ENCODE assay signal across 6 cellular contexts in the genomic region with DNA sequence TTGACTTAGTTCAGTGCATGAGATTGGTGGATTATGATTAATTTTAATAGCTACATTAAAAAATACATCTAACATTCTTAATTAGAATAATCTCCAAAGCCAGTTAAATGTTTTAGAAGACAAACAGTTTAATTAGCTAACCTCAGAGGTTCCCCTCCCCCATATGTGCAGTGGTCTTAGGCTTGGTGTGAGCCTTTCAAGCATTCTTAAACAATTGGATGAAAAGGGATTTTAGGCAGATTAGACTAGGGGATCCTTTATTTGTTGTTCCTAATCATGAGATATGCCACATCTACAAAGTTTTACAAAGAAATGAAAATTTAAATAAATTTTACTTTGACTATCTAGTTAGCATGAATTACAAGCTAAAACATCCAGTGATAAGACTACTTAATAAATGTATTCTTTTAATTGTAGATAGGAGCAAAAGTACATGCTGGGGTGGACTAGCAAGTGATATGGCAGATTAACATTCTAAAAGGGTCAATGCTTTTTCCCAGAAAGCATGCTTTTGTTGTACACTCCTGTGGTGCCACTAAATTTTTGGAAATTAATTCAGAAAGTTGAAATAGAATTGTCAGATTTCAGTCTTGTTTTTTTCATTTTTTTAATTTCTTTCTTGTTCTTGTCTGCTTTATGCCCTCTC. TPM values are rescaled to one million over a fixed set of nuclear protein-coding genes. Genes with fewer than 3 reads are reported as not detected.
"Had no signal": no experiment of that assay in that cellular context is flagged by ENCODE, and none has a peak within 500 bp of the region (broad histone marks: within the 10 kb centered on the region; RNA-seq: fewer than 3 reads in every experiment).

No MANE protein-coding gene starts in this region.

- DNase-seq: GM23248, H9, HCEC 1CT, IMR-90, KG1 had no signal

- ATAC-seq: K562 had no signal

- H3K4me3 ChIP-seq: GM23248, K562 had no signal

- H3K27ac ChIP-seq: GM23248 had no signal

- H3K9me3 Mint-ChIP-seq: H9 had no signal

- H3K9ac ChIP-seq: GM23248 had no signal

- H3K27ac Mint-ChIP-seq: H9 had no signal

- H2AFZ ChIP-seq: GM23248 had no signal

RNA-seq across cellular contexts. Expression of a gene that starts 42.7 kb away (rescaled TPM):
- total RNA-seq: GM23248, IMR-90 had no signal
- polyA plus RNA-seq: GM23248 had no signal
